ENCODE assay signal across 2 cellular contexts in genomic region chr6:26552640-26553189, GRCh38.
TF ChIP-seq lines count a peak whose summit lies in the region.

No MANE protein-coding gene starts in this region.

TF ChIP-seq in HepG2, 621 proteins besides CTCF, POLR2A, EP300 and RAD21:
- TF ChIP-seq ZNF280D (CRISPR knock-in tag; IDR thresholded peaks at IDR 0.05), result peak; percentile 11; the same call in 1 of the 2 replicates
- no peak for TF ChIP-seq MAX (IDR thresholded peaks at IDR 0.05)
- no peak for TF ChIP-seq CENPX (CRISPR knock-in tag; IDR thresholded peaks at IDR 0.05)
- TF ChIP-seq ZNF292 (CRISPR knock-in tag; IDR thresholded peaks at IDR 0.05; ENCODE audit: borderline replicate concordance, low read depth), result 0 out of 2 replicates have a peak, but pooled peaks have one; percentile 0
- no peak for TF ChIP-seq RORA (CRISPR knock-in tag; IDR thresholded peaks at IDR 0.05)
- no peak for TF ChIP-seq MNT (IDR thresholded peaks at IDR 0.05)

TF ChIP-seq in GM12891, 5 proteins besides CTCF, POLR2A, EP300 and RAD21:
- TF ChIP-seq POU2F2 (IDR thresholded peaks at IDR 0.05; ENCODE audit: low read depth, low read length) (no peak), POLR2AphosphoS5 (IDR thresholded peaks at IDR 0.05; ENCODE audit: low read depth, low read length) (no peak), TAF1 (IDR thresholded peaks at IDR 0.05; ENCODE audit: low read depth, low read length) (no peak), SPI1 (IDR thresholded peaks at IDR 0.05; ENCODE audit: low read depth, low read length) (no peak), PAX5 (IDR thresholded peaks at IDR 0.05; ENCODE audit: insufficient read depth, low read length, severe bottlenecking) (no peak)
TF ChIP-seq in GM12891: peak in this region for 0.
